14 cellular contexts compared by ENCODE assay signal in the genomic region with DNA sequence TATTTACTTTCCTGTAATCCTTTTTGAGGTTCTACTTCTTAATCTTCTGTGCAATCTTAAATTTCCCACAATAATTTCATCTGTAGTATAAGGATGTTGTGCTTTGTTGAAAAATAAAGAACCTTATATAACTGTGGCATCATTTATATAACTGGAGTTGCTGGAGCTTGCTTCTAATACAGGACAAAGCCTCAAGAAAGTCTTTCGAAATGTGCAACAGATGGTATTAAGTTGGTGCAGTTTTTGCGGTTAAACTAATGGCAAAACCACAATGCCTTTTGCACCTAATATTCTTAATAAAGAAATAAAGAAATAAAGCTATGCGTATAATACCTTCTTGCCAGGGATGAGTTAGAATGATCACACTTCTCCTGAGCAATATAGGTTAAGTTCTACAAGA.
A peak's percentile ranks its signal among the peaks of the same experiment; 100 is the strongest.
DNase-seq lines count a peak whose midpoint lies in the region; ATAC-seq and TF ChIP-seq lines count a peak whose summit lies in the region.
"Had no signal": no experiment of that assay in that cellular context is flagged by ENCODE, and none has a peak within 500 bp of the region (broad histone marks: within the 10 kb centered on the region; RNA-seq: fewer than 3 reads in every experiment).

No MANE protein-coding gene starts in this region.

- H3K9me2 ChIP-seq in Loucy (replicated peaks; ENCODE audit: low read depth, low read length), result no peaks in the 10 kb centered on the region

- H3K27ac ChIP-seq in SK-N-MC (peak overlapping the region; percentile 61), sigmoid colon (no peak overlapping the region)
- H3K27ac ChIP-seq: Peyer's patch, SJCRH30 had no signal

- H3K36me3 ChIP-seq in Loucy (ENCODE audit: insufficient read depth, low read length) (no peaks in the 10 kb centered on the region), SK-N-MC (ENCODE audit: insufficient read depth, low read length) (no peaks in the 10 kb centered on the region), sigmoid colon (no peaks in the 10 kb centered on the region)
- H3K36me3 ChIP-seq: Peyer's patch, SJCRH30 had no signal

- no peaks in the 10 kb centered on the region for H3K79me2 ChIP-seq in Loucy (ENCODE audit: insufficient read depth, low read length)

- H3K4me3 ChIP-seq in AG10803 (ENCODE audit: low read length) (no peak overlapping the region), Loucy (ENCODE audit: low read length, poor library complexity, severe bottlenecking) (no peak overlapping the region), SK-N-MC (peak overlapping the region; percentile 69), sigmoid colon (no peak overlapping the region)
- H3K4me3 ChIP-seq: Peyer's patch, SJCRH30 had no signal

- no peak for TF ChIP-seq POLR2A in sigmoid colon (IDR thresholded peaks at IDR 0.05)

- DNase-seq in AG10803 (ENCODE audit: low read depth) (peak; percentile 51), SK-N-MC (ENCODE audit: low read depth, low spot score) (no peak), fibroblast of gingiva (ENCODE audit: low read depth) (peak; percentile 27), NCI-H1048 (lab: John Stamatoyannopoulos, UW) (no peak), sigmoid colon (no peak)
- DNase-seq: IMR-90, NCI-H1092, NCI-H1436, NCI-H187 treated with DMSO at 0.1 percent for 48 hours, NCI-H69, Peyer's patch, SJCRH30 had no signal

- ATAC-seq in HG03521 (IDR thresholded peaks at IDR 0.05; ENCODE audit: unreplicated experiment), result no peak

- intact Hi-C loops in sigmoid colon (cut with DNase I), result no loop called here

- H3K4me2 ChIP-seq in Loucy (ENCODE audit: low read depth, low read length, poor library complexity, severe bottlenecking), result no peak overlapping the region

- no peak for TF ChIP-seq CTCF in AG10803 (conservative IDR thresholded peaks at IDR 0.05; ENCODE audit: low read length)
- no peak for TF ChIP-seq CTCF in Loucy (conservative IDR thresholded peaks at IDR 0.05; ENCODE audit: low read length)
- TF ChIP-seq CTCF in sigmoid colon (IDR thresholded peaks at IDR 0.05), result no peak

- peaks cover 9% of the 10 kb centered on the region for H3K4me1 ChIP-seq in Loucy (ENCODE audit: insufficient read depth, low read length, poor library complexity, severe bottlenecking)
- H3K4me1 ChIP-seq in sigmoid colon, result peaks cover 0 to 18% (median 14%) of the 10 kb centered on the region in 4 donors
- H3K4me1 ChIP-seq: Peyer's patch, SJCRH30 had no signal

- 88 to 93% methylated on average over 3 of the region's 3 CpGs for WGBS in sigmoid colon, 2 donors

- H3K9me3 ChIP-seq in Loucy (ENCODE audit: insufficient read depth, low read depth, low read length), result no peaks in the 10 kb centered on the region
- H3K9me3 ChIP-seq in SK-N-MC (ENCODE audit: low read depth, low read length), result no peaks in the 10 kb centered on the region
- no peaks in the 10 kb centered on the region for H3K9me3 ChIP-seq in sigmoid colon
- H3K9me3 ChIP-seq: Peyer's patch, SJCRH30 had no signal

- H3K27me3 ChIP-seq in Loucy (ENCODE audit: insufficient read depth, low read length, poor library complexity, severe bottlenecking) (no peaks in the 10 kb centered on the region), sigmoid colon (no peaks in the 10 kb centered on the region)
- H3K27me3 ChIP-seq: Peyer's patch, SJCRH30 had no signal

- H4K20me1 ChIP-seq in Loucy (ENCODE audit: insufficient read depth, low read length, poor library complexity, severe bottlenecking), result no peaks in the 10 kb centered on the region

- no peak overlapping the region for H3K9ac ChIP-seq in Loucy (ENCODE audit: low read depth, low read length, poor library complexity, severe bottlenecking)
- no peak overlapping the region for H3K9ac ChIP-seq in SK-N-MC (ENCODE audit: insufficient read length)

- peak overlapping the region; percentile 32; the same call in 1 of the 2 replicates for H2AFZ ChIP-seq in Loucy (ENCODE audit: low read length)

- H3F3A ChIP-seq in Loucy (ENCODE audit: low read depth), result no peaks in the 10 kb centered on the region

- no peak for TF ChIP-seq EP300 in sigmoid colon (IDR thresholded peaks at IDR 0.05)

Comparison
In these comparisons a context has a peak if more than half of its experiments do, and no peak if none do; other contexts are left out.
1. DNase-seq: peak in AG10803 (single experiment) and fibroblast of gingiva (single experiment); none in SK-N-MC (single experiment), NCI-H1048 (single experiment) and sigmoid colon (single experiment).